Comparison of ENCODE assay signal across 21 cellular contexts in genomic region chr17:8357910-8358309, GRCh38. TPM values are rescaled to one million over a fixed set of nuclear protein-coding genes. Genes with fewer than 3 reads are reported as not detected.
DNase-seq lines count a peak whose midpoint lies in the region; ATAC-seq and TF ChIP-seq lines count a peak whose summit lies in the region.
"Had no signal": no experiment of that assay in that cellular context is flagged by ENCODE, and none has a peak within 500 bp of the region (broad histone marks: within the 10 kb centered on the region; RNA-seq: fewer than 3 reads in every experiment).

No MANE protein-coding gene starts in this region.

- TF ChIP-seq POLR2A in gastrocnemius medialis (IDR thresholded peaks at IDR 0.05) = no peak

- no peaks in the 10 kb centered on the region for H3K27me3 ChIP-seq in gastrocnemius medialis
- H3K27me3 ChIP-seq: BLaER1 treated with 17β-estradiol and CSF1 and Interleukin-3, amounts not matched to agents 10 nM and 100 nM had no signal

- DNase-seq in ELF-1 (ENCODE audit: low read depth, low spot score) = peak; percentile 69
- no peak for DNase-seq in endothelial cell (ENCODE audit: low spot score)
- no peak for DNase-seq in nephron progenitor cell
- no peak for DNase-seq in gastrocnemius medialis
- DNase-seq in osteocyte (ENCODE audit: extremely low spot score, unreplicated experiment) = no peak
- DNase-seq: AML-193; Caco-2; Calu3; CD4-positive, alpha-beta T cell; CD8-positive, alpha-beta T cell; DMS79 treated with DMSO at 0.1 percent for 48 hours; GDM1 had no signal

- H3K9me3 ChIP-seq in gastrocnemius medialis = no peaks in the 10 kb centered on the region
- H3K9me3 ChIP-seq: A549, Caco-2 had no signal

- H3K36me3 ChIP-seq in gastrocnemius medialis = no peaks in the 10 kb centered on the region
- H3K36me3 ChIP-seq: BLaER1 treated with 17β-estradiol and CSF1 and Interleukin-3, amounts not matched to agents 10 nM and 100 nM had no signal

- peak overlapping the region; percentile 100 for H3K27ac Mint-ChIP-seq in endothelial cell (ENCODE audit: unreplicated experiment)
- peak overlapping the region; percentile 53 for H3K27ac Mint-ChIP-seq in nephron progenitor cell
- H3K27ac Mint-ChIP-seq in osteocyte (ENCODE audit: unreplicated experiment) = no peak overlapping the region
- H3K27ac Mint-ChIP-seq: B cell; CD4-positive, alpha-beta T cell; CD8-positive, alpha-beta T cell had no signal

- intact Hi-C loops in gastrocnemius medialis (cut with DNase I; ENCODE audit: low total_unique reads) = no loop called here

- in situ Hi-C loops in gastrocnemius medialis (cut with MboI; ENCODE audit: low sequenced_read_pairs in 4 of 4) = no loop called here

- H3K4me1 Mint-ChIP-seq in endothelial cell (ENCODE audit: unreplicated experiment) (peaks cover 47% of the 10 kb centered on the region), nephron progenitor cell (peaks cover 49% of the 10 kb centered on the region), osteocyte (ENCODE audit: unreplicated experiment) (peaks cover 21% of the 10 kb centered on the region)
- H3K4me1 Mint-ChIP-seq: B cell had no signal

- H3K4me1 ChIP-seq in gastrocnemius medialis = peaks cover 17 to 19% of the 10 kb centered on the region in 2 donors
- H3K4me1 ChIP-seq: Caco-2 had no signal

- H3K4me3 Mint-ChIP-seq in endothelial cell (ENCODE audit: unreplicated experiment) (no peak overlapping the region), nephron progenitor cell (no peak overlapping the region), osteocyte (ENCODE audit: unreplicated experiment) (no peak overlapping the region)
- H3K4me3 Mint-ChIP-seq: B cell; CD4-positive, alpha-beta T cell; CD8-positive, alpha-beta T cell had no signal

- H3K27me3 Mint-ChIP-seq in endothelial cell (ENCODE audit: unreplicated experiment) (peaks cover 1% of the 10 kb centered on the region), nephron progenitor cell (ENCODE audit: low read depth, poor library complexity) (peaks cover 10% of the 10 kb centered on the region), osteocyte (ENCODE audit: unreplicated experiment) (no peaks in the 10 kb centered on the region)
- H3K27me3 Mint-ChIP-seq: CD4-positive, alpha-beta T cell had no signal

- H3K4me3 ChIP-seq in gastrocnemius medialis = no peak overlapping the region
- H3K4me3 ChIP-seq: A549; BLaER1 treated with 17β-estradiol and CSF1 and Interleukin-3, amounts not matched to agents 10 nM and 100 nM; GM12878 had no signal

- H3K36me3 Mint-ChIP-seq in endothelial cell (ENCODE audit: low read depth, unreplicated experiment) (no peaks in the 10 kb centered on the region), nephron progenitor cell (ENCODE audit: low read depth) (peaks cover 18% of the 10 kb centered on the region), osteocyte (ENCODE audit: unreplicated experiment) (no peaks in the 10 kb centered on the region)
- H3K36me3 Mint-ChIP-seq: CD8-positive, alpha-beta T cell had no signal

- no peak for TF ChIP-seq CTCF in endothelial cell (IDR thresholded peaks at IDR 0.05; ENCODE audit: unreplicated experiment)
- TF ChIP-seq CTCF in nephron progenitor cell (IDR thresholded peaks at IDR 0.05) = no peak
- TF ChIP-seq CTCF in gastrocnemius medialis (IDR thresholded peaks at IDR 0.05 in 4 of 5, conservative IDR thresholded peaks at IDR 0.05 in 1 of 5) = no peak
- no peak for TF ChIP-seq CTCF in osteocyte (IDR thresholded peaks at IDR 0.05)

- H3K9me3 Mint-ChIP-seq in endothelial cell (ENCODE audit: unreplicated experiment) = no peaks in the 10 kb centered on the region
- peaks cover 14% of the 10 kb centered on the region for H3K9me3 Mint-ChIP-seq in nephron progenitor cell
- peaks cover 3% of the 10 kb centered on the region for H3K9me3 Mint-ChIP-seq in osteocyte (ENCODE audit: unreplicated experiment)
- H3K9me3 Mint-ChIP-seq: CD4-positive, alpha-beta T cell; CD8-positive, alpha-beta T cell had no signal

- no peak for ATAC-seq in HG02885 (IDR thresholded peaks at IDR 0.05; ENCODE audit: poor library complexity, unreplicated experiment)
- no peak for ATAC-seq in gastrocnemius medialis
- ATAC-seq: A549; CD8-positive, alpha-beta T cell; GM12878 had no signal

- H3K27ac ChIP-seq in gastrocnemius medialis = peak overlapping the region in 1 of 4 donors; percentile 58
- H3K27ac ChIP-seq: 22Rv1; A549; BLaER1 treated with 17β-estradiol and CSF1 and Interleukin-3, amounts not matched to agents 10 nM and 100 nM; C4-2B had no signal

RNA-seq across cellular contexts. Expression of gene ODF4, which starts 18.3 kb away (rescaled TPM):
- total RNA-seq in endothelial cell (ENCODE audit: unreplicated experiment) (not detected), gastrocnemius medialis (not detected), osteocyte (not detected in 2 replicates)
- total RNA-seq: A172; B cell; Caco-2; Calu3; CD4-positive, alpha-beta T cell; CD8-positive, alpha-beta T cell; G401; GM12878 had no signal

RNA-seq across cellular contexts. Expression of gene RPL26, which starts 25.1 kb away (rescaled TPM):
- total RNA-seq in endothelial cell (ENCODE audit: unreplicated experiment) = 1,901 TPM
- 1,000 to 10,000 TPM; 2,392 to 2,913 (median 2,833) TPM for total RNA-seq in gastrocnemius medialis
- 1,600 and 1,654 TPM in 2 replicates for total RNA-seq in osteocyte

RNA-seq across cellular contexts. Expression of gene RNF222, which starts 39.7 kb away (rescaled TPM):
- total RNA-seq in endothelial cell (ENCODE audit: unreplicated experiment) = not detected
- total RNA-seq in gastrocnemius medialis = not detected
- not detected in 2 replicates for total RNA-seq in osteocyte
- total RNA-seq: A172, B cell, Caco-2, Calu3, GM12878 had no signal

RNA-seq across cellular contexts. Expression of gene ARHGEF15, which starts 47.9 kb away (rescaled TPM):
- total RNA-seq in endothelial cell (ENCODE audit: unreplicated experiment) = 113 TPM
- total RNA-seq in gastrocnemius medialis = 1 to 10 TPM; 3.3 to 8.1 (median 5.0) TPM
- not detected in 2 replicates for total RNA-seq in osteocyte
- total RNA-seq: A172; B cell; Caco-2; Calu3; CD4-positive, alpha-beta T cell; CD8-positive, alpha-beta T cell; GM12878 had no signal
